ENCODE assay signal across 17 cellular contexts in the genomic region with DNA sequence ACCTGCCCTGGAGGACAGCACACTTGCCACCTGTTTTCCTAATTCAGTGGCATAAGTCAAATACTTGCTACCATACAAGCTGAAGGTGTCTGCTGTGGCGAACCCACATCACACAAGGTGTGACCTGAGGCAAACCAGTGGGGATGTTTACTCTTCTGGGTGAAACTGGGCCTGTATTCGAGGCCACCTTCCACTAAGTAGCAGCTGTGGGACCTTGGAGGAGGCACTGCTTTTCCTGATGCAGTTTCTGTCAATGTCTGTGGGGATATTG.
"Had no signal": no experiment of that assay in that cellular context is flagged by ENCODE, and none has a peak within 500 bp of the region (broad histone marks: within the 10 kb centered on the region; RNA-seq: fewer than 3 reads in every experiment).

No MANE protein-coding gene starts in this region.

- H3K4me3 Mint-ChIP-seq: activated CD4-positive, alpha-beta memory T cell treated with anti-CD3 and anti-CD28 coated beads for 36 hours; activated CD4-positive, alpha-beta T cell treated with anti-CD3 and anti-CD28 coated beads for 36 hours; activated CD4-positive, alpha-beta T cell treated with anti-CD3 and anti-CD28 coated beads, Interleukin-2, amount 10 ng/mL, durations not matched to agents 24 days and 14 days; activated CD8-positive, alpha-beta T cell treated with anti-CD3 and anti-CD28 coated beads, Interleukin-2, amount 10 ng/mL, durations not matched to agents 7 days and 5 days; activated naive CD8-positive, alpha-beta T cell treated with anti-CD3 and anti-CD28 coated beads, Interleukin-2, amount 10 ng/mL, durations not matched to agents 7 days and 5 days; activated T-cell treated with anti-CD3 and anti-CD28 coated beads, Interleukin-2, amount 50 U/mL, for 72 hours; brain had no signal

- H3K4me1 Mint-ChIP-seq: activated CD4-positive, alpha-beta T cell treated with anti-CD3 and anti-CD28 coated beads for 36 hours; activated CD4-positive, alpha-beta T cell treated with anti-CD3 and anti-CD28 coated beads, Interleukin-2, amount 10 ng/mL, durations not matched to agents 24 days and 14 days; activated naive CD8-positive, alpha-beta T cell treated with anti-CD3 and anti-CD28 coated beads, Interleukin-2, amount 10 ng/mL, durations not matched to agents 7 days and 5 days had no signal

- H3K27ac Mint-ChIP-seq: activated CD4-positive, alpha-beta memory T cell treated with anti-CD3 and anti-CD28 coated beads for 36 hours; activated CD4-positive, alpha-beta T cell treated with anti-CD3 and anti-CD28 coated beads for 36 hours; activated CD4-positive, alpha-beta T cell treated with anti-CD3 and anti-CD28 coated beads, Interleukin-2, amount 10 ng/mL, durations not matched to agents 24 days and 14 days; activated CD8-positive, alpha-beta T cell treated with anti-CD3 and anti-CD28 coated beads, Interleukin-2, amount 10 ng/mL, durations not matched to agents 7 days and 5 days; activated naive CD4-positive, alpha-beta T cell treated with anti-CD3 and anti-CD28 coated beads, Interleukin-2, amount 50 U/mL, for 72 hours; activated naive CD8-positive, alpha-beta T cell treated with anti-CD3 and anti-CD28 coated beads, Interleukin-2, amount 10 ng/mL, durations not matched to agents 7 days and 5 days; activated T-cell treated with anti-CD3 and anti-CD28 coated beads, Interleukin-2, amount 50 U/mL, for 72 hours; brain had no signal

- DNase-seq: activated CD4-positive, alpha-beta memory T cell treated with anti-CD3 and anti-CD28 coated beads for 36 hours; activated CD4-positive, alpha-beta T cell treated with anti-CD3 and anti-CD28 coated beads for 36 hours; activated CD4-positive, alpha-beta T cell treated with anti-CD3 and anti-CD28 coated beads, Interleukin-2, amount 10 ng/mL, durations not matched to agents 24 days and 14 days; activated CD4-positive, CD25-positive, alpha-beta regulatory T cell; activated CD8-positive, alpha-beta T cell treated with anti-CD3 and anti-CD28 coated beads, Interleukin-2, amount 10 ng/mL, durations not matched to agents 7 days and 5 days; activated naive CD8-positive, alpha-beta T cell treated with anti-CD3 and anti-CD28 coated beads, Interleukin-2, amount 10 ng/mL, durations not matched to agents 7 days and 5 days; activated T-cell treated with anti-CD3 and anti-CD28 coated beads, Interleukin-2, amount 50 U/mL, for 72 hours; central memory CD4-positive, alpha-beta T cell; cerebellar nuclear complex; effector CD8-positive, alpha-beta T cell; esophagus squamous epithelium; foreskin melanocyte; heart right ventricle; T-helper 2 cell had no signal

- H3K36me3 Mint-ChIP-seq: activated CD4-positive, alpha-beta memory T cell treated with anti-CD3 and anti-CD28 coated beads for 36 hours; activated naive CD4-positive, alpha-beta T cell treated with anti-CD3 and anti-CD28 coated beads, Interleukin-2, amount 50 U/mL, for 72 hours; activated naive CD8-positive, alpha-beta T cell treated with anti-CD3 and anti-CD28 coated beads, Interleukin-2, amount 10 ng/mL, durations not matched to agents 7 days and 5 days; brain had no signal

- H3K9me3 Mint-ChIP-seq: activated CD4-positive, alpha-beta memory T cell treated with anti-CD3 and anti-CD28 coated beads for 36 hours; activated CD4-positive, alpha-beta T cell treated with anti-CD3 and anti-CD28 coated beads, Interleukin-2, amount 10 ng/mL, durations not matched to agents 24 days and 14 days; activated naive CD4-positive, alpha-beta T cell treated with anti-CD3 and anti-CD28 coated beads, Interleukin-2, amount 50 U/mL, for 72 hours; activated naive CD8-positive, alpha-beta T cell treated with anti-CD3 and anti-CD28 coated beads, Interleukin-2, amount 10 ng/mL, durations not matched to agents 7 days and 5 days; activated T-cell treated with anti-CD3 and anti-CD28 coated beads, Interleukin-2, amount 50 U/mL, for 72 hours had no signal

- ATAC-seq: activated CD4-positive, alpha-beta T cell treated with anti-CD3 and anti-CD28 coated beads for 36 hours; activated CD8-positive, alpha-beta T cell treated with anti-CD3 and anti-CD28 coated beads, Interleukin-2, amount 10 ng/mL, durations not matched to agents 7 days and 5 days; activated naive CD4-positive, alpha-beta T cell treated with anti-CD3 and anti-CD28 coated beads, Interleukin-2, amount 50 U/mL, for 72 hours; activated T-cell treated with anti-CD3 and anti-CD28 coated beads, Interleukin-2, amount 50 U/mL, for 72 hours; gastroesophageal sphincter; heart right ventricle had no signal

- H3K27me3 Mint-ChIP-seq: activated CD4-positive, alpha-beta T cell treated with anti-CD3 and anti-CD28 coated beads, Interleukin-2, amount 10 ng/mL, durations not matched to agents 24 days and 14 days; activated naive CD8-positive, alpha-beta T cell treated with anti-CD3 and anti-CD28 coated beads, Interleukin-2, amount 10 ng/mL, durations not matched to agents 7 days and 5 days had no signal
